8 cellular contexts compared by ENCODE assay signal in genomic region chr12:56688846-56689113, GRCh38. TPM values are rescaled to one million over a fixed set of nuclear protein-coding genes. Genes with fewer than 3 reads are reported as not detected.
DNase-seq lines count a peak whose midpoint lies in the region.

No MANE protein-coding gene starts in this region.

- H3K27ac Mint-ChIP-seq in activated T-helper 1 cell treated with anti-CD3 and anti-CD28 coated beads, Interleukin-12 subunit alpha, Interleukin-12 subunit beta, Interleukin-2, Interleukin-4 antibody, amounts not matched to agents 30 ng/mL and 10 ng/mL and 1 ng/mL, durations not matched to agents 14 hours and 24 hours and 36 hours: peak overlapping the region; percentile 100

- H3K4me1 ChIP-seq in iPS-18a (ENCODE audit: control insufficient read depth, low read depth, low read length): peaks cover 10% of the 10 kb centered on the region
- H3K4me1 ChIP-seq in subcutaneous abdominal adipose tissue (ENCODE audit: control insufficient read depth in 5 of 5, insufficient read depth in 5 of 5, low read length in 5 of 5): peaks cover 0 to 42% (median 39%) of the 10 kb centered on the region in 5 donors

- H3K27ac ChIP-seq in iPS-18a (ENCODE audit: low read length) (peak overlapping the region; percentile 90), subcutaneous abdominal adipose tissue (ENCODE audit: low read depth, low read length) (peak overlapping the region; percentile 100)

- H3K4me3 Mint-ChIP-seq in activated T-helper 1 cell treated with anti-CD3 and anti-CD28 coated beads, Interleukin-12 subunit alpha, Interleukin-12 subunit beta, Interleukin-2, Interleukin-4 antibody, amounts not matched to agents 30 ng/mL and 10 ng/mL and 1 ng/mL, durations not matched to agents 14 hours and 24 hours and 36 hours: peak overlapping the region; percentile 100

- H3K9me3 Mint-ChIP-seq in activated T-helper 1 cell treated with anti-CD3 and anti-CD28 coated beads, Interleukin-12 subunit alpha, Interleukin-12 subunit beta, Interleukin-2, Interleukin-4 antibody, amounts not matched to agents 30 ng/mL and 10 ng/mL and 1 ng/mL, durations not matched to agents 14 hours and 24 hours and 36 hours: no peaks in the 10 kb centered on the region

- H3K36me3 ChIP-seq in iPS-18a (ENCODE audit: control insufficient read depth, low read depth, low read length): peaks cover 8% of the 10 kb centered on the region
- no peaks in the 10 kb centered on the region for H3K36me3 ChIP-seq in subcutaneous abdominal adipose tissue (ENCODE audit: control insufficient read depth in 5 of 5, insufficient read depth in 5 of 5, low read length in 5 of 5)

- peaks cover 20% of the 10 kb centered on the region for H3K36me3 Mint-ChIP-seq in activated T-helper 1 cell treated with anti-CD3 and anti-CD28 coated beads, Interleukin-12 subunit alpha, Interleukin-12 subunit beta, Interleukin-2, Interleukin-4 antibody, amounts not matched to agents 30 ng/mL and 10 ng/mL and 1 ng/mL, durations not matched to agents 14 hours and 24 hours and 36 hours (ENCODE audit: low read depth)

- H3K4me1 Mint-ChIP-seq in activated T-helper 1 cell treated with anti-CD3 and anti-CD28 coated beads, Interleukin-12 subunit alpha, Interleukin-12 subunit beta, Interleukin-2, Interleukin-4 antibody, amounts not matched to agents 30 ng/mL and 10 ng/mL and 1 ng/mL, durations not matched to agents 14 hours and 24 hours and 36 hours (ENCODE audit: low read depth): peaks cover 22% of the 10 kb centered on the region

- peak overlapping the region; percentile 86 for H3K4me3 ChIP-seq in iPS-18a (ENCODE audit: low read length)
- peak overlapping the region; percentile 67 to 98 (median 82) for H3K4me3 ChIP-seq in subcutaneous abdominal adipose tissue (ENCODE audit: low read depth in 1 of 5, low read length in 5 of 5)

- H3K9me3 ChIP-seq in iPS-18a (ENCODE audit: control insufficient read depth, low read depth, low read length) (no peaks in the 10 kb centered on the region), subcutaneous abdominal adipose tissue (ENCODE audit: control insufficient read depth in 5 of 5, low read length in 5 of 5) (no peaks in the 10 kb centered on the region)

- H3K27me3 Mint-ChIP-seq in activated T-helper 1 cell treated with anti-CD3 and anti-CD28 coated beads, Interleukin-12 subunit alpha, Interleukin-12 subunit beta, Interleukin-2, Interleukin-4 antibody, amounts not matched to agents 30 ng/mL and 10 ng/mL and 1 ng/mL, durations not matched to agents 14 hours and 24 hours and 36 hours (ENCODE audit: insufficient read depth): no peaks in the 10 kb centered on the region

- no peaks in the 10 kb centered on the region for H3K27me3 ChIP-seq in iPS-18a (ENCODE audit: control insufficient read depth, insufficient read depth, low read length)
- H3K27me3 ChIP-seq in subcutaneous abdominal adipose tissue (ENCODE audit: control insufficient read depth in 5 of 5, insufficient read depth in 4 of 5, low read length in 5 of 5): no peaks in the 10 kb centered on the region

- intact Hi-C loops in activated T-helper 1 cell treated with anti-CD3 and anti-CD28 coated beads, Interleukin-12 subunit alpha, Interleukin-12 subunit beta, Interleukin-2, Interleukin-4 antibody, amounts not matched to agents 30 ng/mL and 10 ng/mL and 1 ng/mL, durations not matched to agents 14 hours and 24 hours and 36 hours (cut with micrococcal nuclease): loop anchor here (1.0 to 10.0 kb wide), 18 partner anchors 11 to 861 kb away; partner anchors contain the start of genes DDIT3, DNAJC14, MBD6 and MYL6

- DNase-seq in NCI-H1417 treated with DMSO at 0.1 percent for 48 hours (lab: John Stamatoyannopoulos, UW) (peak; percentile 60), NCI-H1417 (lab: John Stamatoyannopoulos, UW) (no peak), NCI-H146 treated with DMSO at 0.1 percent for 48 hours (lab: John Stamatoyannopoulos, UW; ENCODE audit: unreplicated experiment) (no peak), DMS114 treated with DMSO at 0.1 percent for 48 hours (lab: John Stamatoyannopoulos, UW; ENCODE audit: unreplicated experiment) (no peak)
- no peak for DNase-seq in activated T-helper 1 cell treated with anti-CD3 and anti-CD28 coated beads, Interleukin-12 subunit alpha, Interleukin-12 subunit beta, Interleukin-2, Interleukin-4 antibody, amounts not matched to agents 30 ng/mL and 10 ng/mL and 1 ng/mL, durations not matched to agents 14 hours and 24 hours and 36 hours (ENCODE audit: low spot score)
- DNase-seq in activated CD8-positive, alpha-beta memory T cell treated with anti-CD3 and anti-CD28 coated beads, Interleukin-2, amount 50 U/mL, for 4 hours: no peak

- H3K9ac ChIP-seq in iPS-18a (ENCODE audit: low read length) (peak overlapping the region; percentile 89), subcutaneous abdominal adipose tissue (ENCODE audit: low read length in 5 of 5) (peak overlapping the region; percentile 80 to 98 (median 87))

RNA-seq across cellular contexts. Expression of gene PTGES3, which starts 0.7 kb away (rescaled TPM):
- total RNA-seq in activated T-helper 1 cell treated with anti-CD3 and anti-CD28 coated beads, Interleukin-12 subunit alpha, Interleukin-12 subunit beta, Interleukin-2, Interleukin-4 antibody, amounts not matched to agents 30 ng/mL and 10 ng/mL and 1 ng/mL, durations not matched to agents 14 hours and 24 hours and 36 hours: 301 and 302 TPM in 2 replicates

RNA-seq across cellular contexts. Expression of gene NACA, which starts 36.3 kb away (rescaled TPM):
- total RNA-seq in activated T-helper 1 cell treated with anti-CD3 and anti-CD28 coated beads, Interleukin-12 subunit alpha, Interleukin-12 subunit beta, Interleukin-2, Interleukin-4 antibody, amounts not matched to agents 30 ng/mL and 10 ng/mL and 1 ng/mL, durations not matched to agents 14 hours and 24 hours and 36 hours: 942 and 963 TPM in 2 replicates

RNA-seq across cellular contexts. Expression of gene ATP5F1B, which starts 43.0 kb away (rescaled TPM):
- 714 and 716 TPM in 2 replicates for total RNA-seq in activated T-helper 1 cell treated with anti-CD3 and anti-CD28 coated beads, Interleukin-12 subunit alpha, Interleukin-12 subunit beta, Interleukin-2, Interleukin-4 antibody, amounts not matched to agents 30 ng/mL and 10 ng/mL and 1 ng/mL, durations not matched to agents 14 hours and 24 hours and 36 hours

RNA-seq across cellular contexts. Expression of gene BAZ2A, which starts 58.7 kb away (rescaled TPM):
- total RNA-seq in activated T-helper 1 cell treated with anti-CD3 and anti-CD28 coated beads, Interleukin-12 subunit alpha, Interleukin-12 subunit beta, Interleukin-2, Interleukin-4 antibody, amounts not matched to agents 30 ng/mL and 10 ng/mL and 1 ng/mL, durations not matched to agents 14 hours and 24 hours and 36 hours: 119 and 126 TPM in 2 replicates
